In the genomic region with DNA sequence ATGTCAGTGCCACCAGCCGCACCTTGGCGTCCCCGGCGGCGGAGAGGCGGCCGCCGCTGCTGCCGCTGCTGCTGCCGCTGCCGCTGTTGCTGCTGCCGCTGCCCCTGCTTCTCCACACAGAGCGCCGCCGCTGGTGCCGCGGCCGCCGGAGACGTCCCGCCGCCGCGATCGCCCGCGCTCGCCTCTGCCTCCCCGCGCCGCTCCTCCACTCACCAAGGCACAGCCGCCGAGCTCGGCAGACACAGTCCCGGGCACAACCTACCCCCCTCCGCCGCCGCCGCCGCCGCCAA, we compare ENCODE assay signal across 1 cellular context.
TF ChIP-seq lines count a peak whose summit lies in the region.

Gene PPP3CA, minus strand, starts transcription at position 260 of the 290 bp plus-strand sequence.

TF ChIP-seq in IMR-90, 13 proteins besides CTCF, POLR2A, EP300 and RAD21 (continued from another document):
- TF ChIP-seq MAZ (IDR thresholded peaks at IDR 0.05; ENCODE audit: borderline replicate concordance, low read depth, low read length) (no peak), SMC3 (IDR thresholded peaks at IDR 0.05; ENCODE audit: low read depth, low read length) (no peak), MAFK (IDR thresholded peaks at IDR 0.05; ENCODE audit: low read depth, low read length) (no peak), CHD1 (IDR thresholded peaks at IDR 0.05; ENCODE audit: low read depth, low read length) (no peak), RCOR1 (IDR thresholded peaks at IDR 0.05; ENCODE audit: insufficient replicate concordance, low read length) (no peak), RFX5 (IDR thresholded peaks at IDR 0.05; ENCODE audit: low read depth, low read length) (no peak), FOS (IDR thresholded peaks at IDR 0.05; ENCODE audit: low read depth, low read length) (no peak)
- TF ChIP-seq, protein P1, sequence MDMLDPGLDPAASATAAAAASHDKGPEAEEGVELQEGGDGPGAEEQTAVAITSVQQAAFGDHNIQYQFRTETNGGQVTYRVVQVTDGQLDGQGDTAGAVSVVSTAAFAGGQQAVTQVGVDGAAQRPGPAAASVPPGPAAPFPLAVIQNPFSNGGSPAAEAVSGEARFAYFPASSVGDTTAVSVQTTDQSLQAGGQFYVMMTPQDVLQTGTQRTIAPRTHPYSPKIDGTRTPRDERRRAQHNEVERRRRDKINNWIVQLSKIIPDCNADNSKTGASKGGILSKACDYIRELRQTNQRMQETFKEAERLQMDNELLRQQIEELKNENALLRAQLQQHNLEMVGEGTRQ (IDR thresholded peaks at IDR 0.05; ENCODE audit: low read depth, low read length): no peak
